Comparison of ENCODE assay signal across 19 cellular contexts in genomic region chr11:109869536-109869935, GRCh38.
DNase-seq lines count a peak whose midpoint lies in the region; ATAC-seq and TF ChIP-seq lines count a peak whose summit lies in the region.
"Had no signal": no experiment of that assay in that cellular context is flagged by ENCODE, and none has a peak within 500 bp of the region (broad histone marks: within the 10 kb centered on the region; RNA-seq: fewer than 3 reads in every experiment).

No MANE protein-coding gene starts in this region.

- H3K9me3 ChIP-seq in cardiac muscle cell (ENCODE audit: low read depth) (no peaks in the 10 kb centered on the region), smooth muscle cell (replicated peaks; ENCODE audit: low read depth) (no peaks in the 10 kb centered on the region)

- no peak overlapping the region for H3K9ac ChIP-seq in mesendoderm (ENCODE audit: low read length)
- no peak overlapping the region for H3K9ac ChIP-seq in smooth muscle cell (ENCODE audit: low read depth)
- H3K9ac ChIP-seq: BLaER1, GM23248 had no signal

- no peak overlapping the region for H4K5ac ChIP-seq in mesendoderm (ENCODE audit: low read length)

- no peaks in the 10 kb centered on the region for H3K27me3 ChIP-seq in cardiac muscle cell
- no peaks in the 10 kb centered on the region for H3K27me3 ChIP-seq in mesendoderm (ENCODE audit: insufficient read depth, low read length, poor library complexity)
- H3K27me3 ChIP-seq in smooth muscle cell (ENCODE audit: low read depth), result no peaks in the 10 kb centered on the region
- H3K27me3 ChIP-seq: BLaER1 had no signal

- no peak overlapping the region for H3K27ac Mint-ChIP-seq in effector memory CD8-positive, alpha-beta T cell
- H3K27ac Mint-ChIP-seq: B cell; CD4-positive, CD25-positive, alpha-beta regulatory T cell; CD8-positive, alpha-beta T cell had no signal

- H2BK5ac ChIP-seq in mesendoderm (ENCODE audit: low read length), result no peak overlapping the region

- intact Hi-C loops in Right ventricle myocardium inferior (cut with DNase I), result loop anchor here (5.0 kb wide), 1 partner anchor 1172 kb away; no protein-coding TSS in a partner anchor

- H3F3A ChIP-seq in smooth muscle cell (ENCODE audit: low read depth), result no peaks in the 10 kb centered on the region

- peak overlapping the region; percentile 84 for H3K27ac ChIP-seq in cardiac muscle cell
- H3K27ac ChIP-seq in mesendoderm (ENCODE audit: low read depth, low read length), result no peak overlapping the region
- H3K27ac ChIP-seq in smooth muscle cell (ENCODE audit: low read depth), result peak overlapping the region; percentile 48
- H3K27ac ChIP-seq: 22Rv1, BLaER1, C4-2B, GM23248 had no signal

- H3K36me3 ChIP-seq in cardiac muscle cell (no peaks in the 10 kb centered on the region), mesendoderm (ENCODE audit: control insufficient read depth, insufficient read depth, low read length) (no peaks in the 10 kb centered on the region), smooth muscle cell (ENCODE audit: low read depth) (no peaks in the 10 kb centered on the region)
- H3K36me3 ChIP-seq: BLaER1 had no signal

- no peak overlapping the region for H3K4me2 ChIP-seq in mesendoderm (ENCODE audit: low read length)
- no peak overlapping the region for H3K4me2 ChIP-seq in smooth muscle cell
- H3K4me2 ChIP-seq: BLaER1 had no signal

- TF ChIP-seq CTCF in cardiac muscle cell (IDR thresholded peaks at IDR 0.05; ENCODE audit: low read depth, low read length), result no peak
- no peak for TF ChIP-seq CTCF in smooth muscle cell (IDR thresholded peaks at IDR 0.05; ENCODE audit: borderline replicate concordance, insufficient read depth, poor library complexity, severe bottlenecking)

- no peaks in the 10 kb centered on the region for H3K79me1 ChIP-seq in mesendoderm (ENCODE audit: low read length)

- H4K8ac ChIP-seq in mesendoderm (ENCODE audit: low read depth, low read length), result no peak overlapping the region

- DNase-seq in cardiac muscle cell (ENCODE audit: low read depth in 1 of 2, low spot score in 1 of 2) (peak in 1 of 2 donors; percentile 32), Right ventricle myocardium inferior (ENCODE audit: missing footprints) (no peak), mesendoderm (no peak), smooth muscle cell (lab: John Stamatoyannopoulos, UW; ENCODE audit: unreplicated experiment) (no peak), SHP77 treated with DMSO at 0.1 percent for 48 hours (lab: John Stamatoyannopoulos, UW) (no peak)
- DNase-seq in activated T-cell treated with anti-CD3 and anti-CD28 coated beads, Interleukin-2, amount 50 U/mL, for 1 hour, result no peak
- no peak for DNase-seq in effector memory CD8-positive, alpha-beta T cell
- DNase-seq: Caco-2; CD4-positive, CD25-positive, alpha-beta regulatory T cell; CD8-positive, alpha-beta T cell; DMS153; DND-41; GM23248; H7; HCEC 1CT had no signal

- H3K23ac ChIP-seq in mesendoderm (ENCODE audit: low read length), result no peak overlapping the region

- ATAC-seq in Right ventricle myocardium inferior, result no peak
- no peak for ATAC-seq in effector memory CD8-positive, alpha-beta T cell (replicated peaks)
- ATAC-seq: CD8-positive, alpha-beta T cell had no signal

- H3K4me1 Mint-ChIP-seq in effector memory CD8-positive, alpha-beta T cell (ENCODE audit: low read depth in 2 of 2), result no peaks in the 10 kb centered on the region

- no peak overlapping the region for H2AK5ac ChIP-seq in mesendoderm (ENCODE audit: low read length)

- no peak overlapping the region for H2BK120ac ChIP-seq in mesendoderm (ENCODE audit: low read depth, low read length)

- H3K36me3 Mint-ChIP-seq in effector memory CD8-positive, alpha-beta T cell (ENCODE audit: insufficient read depth), result no peaks in the 10 kb centered on the region
- H3K36me3 Mint-ChIP-seq: CD4-positive, CD25-positive, alpha-beta regulatory T cell; CD8-positive, alpha-beta T cell had no signal

- H3K4me1 ChIP-seq in cardiac muscle cell (ENCODE audit: low read depth), result peaks cover 25% of the 10 kb centered on the region
- peaks cover 7% of the 10 kb centered on the region for H3K4me1 ChIP-seq in mesendoderm (ENCODE audit: control insufficient read depth, low read depth, low read length)
- peaks cover 4% of the 10 kb centered on the region for H3K4me1 ChIP-seq in smooth muscle cell (ENCODE audit: low read depth)
- H3K4me1 ChIP-seq: Caco-2 had no signal

- no peak overlapping the region for H3K4me3 Mint-ChIP-seq in effector memory CD8-positive, alpha-beta T cell
- H3K4me3 Mint-ChIP-seq: B cell; CD4-positive, CD25-positive, alpha-beta regulatory T cell; CD8-positive, alpha-beta T cell had no signal

- no peak overlapping the region for H2AFZ ChIP-seq in smooth muscle cell (ENCODE audit: low read depth)
- H2AFZ ChIP-seq: GM23248 had no signal

- no CpG with 5 or more reads among the region's 2 CpGs for WGBS in mesendoderm (ENCODE audit: extremely low coverage, insufficient coverage, low lambda C conversion rate)
- WGBS in smooth muscle cell (ENCODE audit: low lambda C conversion rate), result 91% methylated on average over 2 of the region's 2 CpGs

- no peak overlapping the region for H3K4ac ChIP-seq in mesendoderm (ENCODE audit: low read depth, low read length)

- H4K20me1 ChIP-seq in smooth muscle cell (ENCODE audit: low read depth), result no peaks in the 10 kb centered on the region
- H4K20me1 ChIP-seq: BLaER1 had no signal

- no peaks in the 10 kb centered on the region for H3K27me3 Mint-ChIP-seq in effector memory CD8-positive, alpha-beta T cell
- H3K27me3 Mint-ChIP-seq: B cell; CD4-positive, CD25-positive, alpha-beta regulatory T cell had no signal

- peak overlapping the region; percentile 20 for H2BK15ac ChIP-seq in mesendoderm (replicated peaks; ENCODE audit: low read depth)

- no peak overlapping the region for H3K4me3 ChIP-seq in cardiac muscle cell
- H3K4me3 ChIP-seq in mesendoderm (ENCODE audit: low read length), result no peak overlapping the region
- no peak overlapping the region for H3K4me3 ChIP-seq in smooth muscle cell
- H3K4me3 ChIP-seq: BLaER1, GM23248 had no signal

- H3K56ac ChIP-seq in mesendoderm (ENCODE audit: low read length), result no peak overlapping the region

- H3K79me2 ChIP-seq in mesendoderm (ENCODE audit: control insufficient read depth, insufficient read depth, low read length), result no peaks in the 10 kb centered on the region
- no peaks in the 10 kb centered on the region for H3K79me2 ChIP-seq in smooth muscle cell (ENCODE audit: low read depth)

- H3K9me3 Mint-ChIP-seq in effector memory CD8-positive, alpha-beta T cell, result peaks cover 0 to 1% of the 10 kb centered on the region in 2 donors
- H3K9me3 Mint-ChIP-seq: CD8-positive, alpha-beta T cell had no signal

- H3K18ac ChIP-seq in mesendoderm (ENCODE audit: low read length), result no peak overlapping the region
